In the genomic region with DNA sequence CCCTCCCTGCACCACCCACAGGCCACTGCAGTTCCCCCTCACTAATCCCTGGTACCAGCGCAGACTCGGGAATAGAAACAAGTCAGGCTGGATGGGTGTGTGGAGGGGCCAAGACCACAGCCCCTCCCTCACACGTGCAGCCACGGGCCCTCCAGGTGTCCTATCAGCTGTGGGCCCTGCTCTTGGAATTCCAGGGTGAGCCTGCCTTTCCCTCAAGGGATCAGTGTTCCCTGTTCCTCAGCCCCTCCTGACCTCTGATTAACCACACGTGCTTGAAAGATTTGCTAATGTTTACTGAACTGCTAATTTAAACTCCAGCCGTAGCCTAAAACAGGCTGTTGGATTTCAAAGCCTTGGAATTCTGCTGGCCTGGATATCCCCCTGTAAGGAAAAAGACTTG, we compare ENCODE assay signal across 22 cellular contexts.
DNase-seq lines count a peak whose midpoint lies in the region; ATAC-seq, FAIRE-seq and TF ChIP-seq lines count a peak whose summit lies in the region.
"Had no signal": no experiment of that assay in that cellular context is flagged by ENCODE, and none has a peak within 500 bp of the region (broad histone marks: within the 10 kb centered on the region; RNA-seq: fewer than 3 reads in every experiment).

No MANE protein-coding gene starts in this region.

- H3K4ac ChIP-seq in IMR-90 (ENCODE audit: low read depth, low read length) = peak overlapping the region; percentile 88
- peak overlapping the region in 1 of 2 experiments; percentile 64 for H3K4ac ChIP-seq in mesenchymal stem cell (ENCODE audit: low read depth in 1 of 2, low read length in 2 of 2)

- in situ Hi-C loops in IMR-90 (cut with MboI; ENCODE audit: low sequenced_read_pairs) = loop anchor here (10.0 kb wide), 1 partner anchor 245 kb away; no protein-coding TSS in a partner anchor

- H4K91ac ChIP-seq in IMR-90 (ENCODE audit: insufficient read depth, low read depth, low read length) (peak overlapping the region; percentile 61), mesenchymal stem cell (ENCODE audit: low read length) (peak overlapping the region; percentile 2)

- H2BK15ac ChIP-seq in IMR-90 (ENCODE audit: low read depth, low read length) (peak overlapping the region; percentile 68; the same call in 2 of the 3 replicates), mesenchymal stem cell (ENCODE audit: low read depth, poor library complexity, severe bottlenecking) (no peak overlapping the region)

- H3K27me3 Mint-ChIP-seq in astrocyte (ENCODE audit: low read depth, unreplicated experiment) = no peaks in the 10 kb centered on the region
- H3K27me3 Mint-ChIP-seq in T-helper 17 cell = no peaks in the 10 kb centered on the region
- H3K27me3 Mint-ChIP-seq: activated naive CD4-positive, alpha-beta T cell treated with anti-CD3 and anti-CD28 coated beads, Interleukin-2, amount 50 U/mL, for 24 hours; CD4-positive, alpha-beta T cell; effector memory CD8-positive, alpha-beta T cell; naive thymus-derived CD4-positive, alpha-beta T cell had no signal

- H2BK120ac ChIP-seq in IMR-90 (ENCODE audit: low read depth, low read length) (peak overlapping the region; percentile 93), mesenchymal stem cell (ENCODE audit: low read depth, low read length) (no peak overlapping the region)

- H2AK5ac ChIP-seq in IMR-90 (ENCODE audit: low read depth, low read length) = peak overlapping the region; percentile 83
- peak overlapping the region; percentile 32 for H2AK5ac ChIP-seq in mesenchymal stem cell (ENCODE audit: low read length, severe bottlenecking)

- no peak for FAIRE-seq in astrocyte (lab: Jason Lieb, UNC)
- FAIRE-seq: GM12891, urothelium cell line had no signal

- H3K4me1 Mint-ChIP-seq in astrocyte (ENCODE audit: low read depth, unreplicated experiment) (peaks cover 33% of the 10 kb centered on the region), T-helper 17 cell (peaks cover 25% of the 10 kb centered on the region)

- peak overlapping the region; percentile 12; the same call in 1 of the 2 replicates for H2BK20ac ChIP-seq in IMR-90 (ENCODE audit: low read depth, low read length)

- POLR2A ChIA-PET in IMR-90 (lab: Charles Lee; ENCODE audit: unreplicated experiment) = no interaction called here

- peak overlapping the region; percentile 6 for H2AK9ac ChIP-seq in IMR-90 (replicated peaks; ENCODE audit: low read depth, low read length, poor library complexity)

- TF ChIP-seq RAD21 in IMR-90 (IDR thresholded peaks at IDR 0.05; ENCODE audit: low read length) = no peak

- DNase-seq in IMR-90 (peak; percentile 79), astrocyte (ENCODE audit: low read depth) (peak; percentile 41), mesenchymal stem cell (peak; percentile 80), tibial artery (peak in 1 of 2 donors; percentile 68), T-helper 17 cell (no peak), GM10266 (ENCODE audit: extremely low spot score) (no peak), UCSD-AML1 (lab: John Stamatoyannopoulos, UW; ENCODE audit: unreplicated experiment) (no peak)
- DNase-seq: brain microvascular endothelial cell; CD4-positive, alpha-beta T cell; DMS153; effector memory CD8-positive, alpha-beta T cell; kidney glomerular epithelial cell; mammary epithelial cell; naive thymus-derived CD4-positive, alpha-beta T cell; NCI-H1092 treated with DMSO at 0.1 percent for 48 hours; NCI-H2081 had no signal

- peak overlapping the region; percentile 51; the same call in 1 of the 2 replicates for H3K23ac ChIP-seq in IMR-90 (ENCODE audit: low read depth, low read length)
- H3K23ac ChIP-seq in mesenchymal stem cell (ENCODE audit: low read length in 2 of 2) = no peak overlapping the region

- H3K36me3 ChIP-seq in IMR-90 (ENCODE audit: control insufficient read depth, insufficient read depth, low read length) (no peaks in the 10 kb centered on the region), astrocyte (ENCODE audit: insufficient read depth, low read length) (no peaks in the 10 kb centered on the region), mesenchymal stem cell (ENCODE audit: control insufficient read depth in 1 of 2, insufficient read depth in 2 of 2, low read depth in 1 of 2, low read length in 2 of 2) (peaks cover 5 to 9% of the 10 kb centered on the region in 2 experiments), tibial artery (peaks cover 0 to 8% (median 0%) of the 10 kb centered on the region in 3 donors)
- H3K36me3 ChIP-seq: brain microvascular endothelial cell had no signal

- H2BK5ac ChIP-seq in IMR-90 (ENCODE audit: low read depth, low read length, poor library complexity, severe bottlenecking) (peak overlapping the region; percentile 46), mesenchymal stem cell (ENCODE audit: low read depth, low read length, poor library complexity, severe bottlenecking) (no peak overlapping the region)

- H3K18ac ChIP-seq in IMR-90 (ENCODE audit: low read depth, low read length) (peak overlapping the region; percentile 31), mesenchymal stem cell (ENCODE audit: low read depth in 1 of 2, low read length in 2 of 2) (peak overlapping the region; percentile 13 to 55)

- H3K9me3 Mint-ChIP-seq in astrocyte (ENCODE audit: unreplicated experiment) = peaks cover 3% of the 10 kb centered on the region
- H3K9me3 Mint-ChIP-seq: activated naive CD4-positive, alpha-beta T cell treated with anti-CD3 and anti-CD28 coated beads, Interleukin-2, amount 50 U/mL, for 24 hours; CD4-positive, alpha-beta T cell; effector memory CD8-positive, alpha-beta T cell had no signal

- peak overlapping the region; percentile 27 to 59 for H2BK12ac ChIP-seq in mesenchymal stem cell (ENCODE audit: low read length in 2 of 2)

- intact Hi-C loops in IMR-90 (cut with micrococcal nuclease) (loop anchor here (5.0 kb wide), 2 partner anchors 93 to 248 kb away; no protein-coding TSS in a partner anchor), tibial artery (cut with DNase I; ENCODE audit: low total_unique reads) (no loop called here)

- H3K4me3 Mint-ChIP-seq in astrocyte (ENCODE audit: unreplicated experiment) = no peak overlapping the region
- H3K4me3 Mint-ChIP-seq in T-helper 17 cell = no peak overlapping the region
- H3K4me3 Mint-ChIP-seq: activated naive CD4-positive, alpha-beta T cell treated with anti-CD3 and anti-CD28 coated beads, Interleukin-2, amount 50 U/mL, for 24 hours; activated T-helper 1 cell treated with anti-CD3 and anti-CD28 coated beads, Interleukin-12 subunit alpha, Interleukin-12 subunit beta, Interleukin-2, Interleukin-4 antibody, amounts not matched to agents 30 ng/mL and 10 ng/mL and 1 ng/mL, durations not matched to agents 14 hours and 24 hours and 36 hours; CD4-positive, alpha-beta T cell; effector memory CD8-positive, alpha-beta T cell; naive thymus-derived CD4-positive, alpha-beta T cell had no signal

- CTCF ChIA-PET in IMR-90 (lab: Yijun Ruan, JAX) = interaction anchor here (0.5 to 1.0 kb wide), 2 partner anchors 8 to 10 kb away, joined by 3 to 4 read pairs; no protein-coding TSS in a partner anchor

- no peak for TF ChIP-seq POLR2A in IMR-90 (IDR thresholded peaks at IDR 0.05; ENCODE audit: low read depth, low read length)

- dilution Hi-C loops in IMR-90 (cut with HindIII; ENCODE audit: low sequenced_read_pairs, unreplicated experiment) = no loop called here

- H3K36me3 Mint-ChIP-seq in astrocyte (ENCODE audit: low read depth, unreplicated experiment) = peaks cover 9% of the 10 kb centered on the region
- no peaks in the 10 kb centered on the region for H3K36me3 Mint-ChIP-seq in T-helper 17 cell (ENCODE audit: low read depth)
- H3K36me3 Mint-ChIP-seq: activated naive CD4-positive, alpha-beta T cell treated with anti-CD3 and anti-CD28 coated beads, Interleukin-2, amount 50 U/mL, for 24 hours had no signal

- H2AFZ ChIP-seq in IMR-90 (replicated peaks; ENCODE audit: low read length, poor library complexity) (peak overlapping the region; percentile 60), astrocyte (ENCODE audit: low read depth, low read length) (no peak overlapping the region), mesenchymal stem cell (ENCODE audit: low read depth, low read length) (no peak overlapping the region)

- H3K79me1 ChIP-seq in IMR-90 (ENCODE audit: low read depth in 1 of 2, low read length in 2 of 2) (peaks cover 0 to 29% of the 10 kb centered on the region in 2 experiments; a peak in 2 of 4 replicates), mesenchymal stem cell (replicated peaks; ENCODE audit: low read length, poor library complexity, severe bottlenecking) (peaks cover 4% of the 10 kb centered on the region)

- H3K9ac ChIP-seq in IMR-90 (ENCODE audit: low read depth, low read length) (no peak overlapping the region; the same call in 1 of the 2 replicates), astrocyte (ENCODE audit: low read length) (no peak overlapping the region), mesenchymal stem cell (ENCODE audit: low read length) (no peak overlapping the region)

- H3K4me3 ChIP-seq in IMR-90 (ENCODE audit: insufficient read depth, low read depth, low read length) (no peak overlapping the region), astrocyte (ENCODE audit: insufficient read depth, low read depth, low read length) (no peak overlapping the region), mesenchymal stem cell (ENCODE audit: insufficient read depth in 1 of 2, low read depth in 1 of 2, low read length in 2 of 2) (no peak overlapping the region), tibial artery (no peak overlapping the region)

- no peak overlapping the region for H3K4me2 ChIP-seq in IMR-90 (ENCODE audit: low read depth, low read length)
- H3K4me2 ChIP-seq in astrocyte (ENCODE audit: low read length) = peak overlapping the region; percentile 31
- no peak overlapping the region for H3K4me2 ChIP-seq in mesenchymal stem cell (ENCODE audit: low read length, poor library complexity, severe bottlenecking)

- no TSS peak for BruUV-seq in IMR-90 (replicated peaks; lab: Mats Ljungman, UMichigan)

- WGBS in IMR-90 (ENCODE audit: extremely low coverage in 2 of 2, insufficient read length in 1 of 2), 2 experiments = 0% methylated on average over 1 of the region's 6 CpGs; no CpG with 5 or more reads in 1 of the 2 experiments
- WGBS in mesenchymal stem cell = 8% methylated on average over 6 of the region's 6 CpGs

- ATAC-seq in IMR-90 (ENCODE audit: low read depth) = peak; percentile 55
- ATAC-seq in T-helper 17 cell = no peak
- ATAC-seq: activated CD4-positive, CD25-positive, alpha-beta regulatory T cell treated with anti-CD3 and anti-CD28 coated beads, Interleukin-2, amount 50 U/mL, for 24 hours; effector memory CD8-positive, alpha-beta T cell; naive thymus-derived CD4-positive, alpha-beta T cell; Right ventricle myocardium inferior had no signal

- H3K27ac ChIP-seq in IMR-90 (ENCODE audit: insufficient read depth, low read length) (peak overlapping the region; percentile 86), astrocyte (ENCODE audit: low read depth, low read length) (no peak overlapping the region), mesenchymal stem cell (ENCODE audit: low read length, poor library complexity, severe bottlenecking) (peak overlapping the region; percentile 60), tibial artery (peak overlapping the region; percentile 53 to 63)
- H3K27ac ChIP-seq: brain microvascular endothelial cell had no signal

- H3K4me1 ChIP-seq in IMR-90 (ENCODE audit: control insufficient read depth, insufficient read depth, low read length) = peaks cover 48% of the 10 kb centered on the region
- H3K4me1 ChIP-seq in astrocyte (ENCODE audit: insufficient read depth, low read length) = peaks cover 44% of the 10 kb centered on the region
- peaks cover 30% of the 10 kb centered on the region for H3K4me1 ChIP-seq in mesenchymal stem cell (ENCODE audit: control insufficient read depth, insufficient read depth, low read depth, low read length)
- H3K4me1 ChIP-seq in tibial artery = peaks cover 4 to 76% (median 53%) of the 10 kb centered on the region in 4 donors

- peak overlapping the region; percentile 47 to 82 for H4K8ac ChIP-seq in IMR-90 (ENCODE audit: low read depth in 2 of 2, low read length in 2 of 2)
- no peak overlapping the region for H4K8ac ChIP-seq in mesenchymal stem cell (ENCODE audit: low read length)

- H3K79me2 ChIP-seq in astrocyte (ENCODE audit: insufficient read depth, low read length) = no peaks in the 10 kb centered on the region

- peak overlapping the region; percentile 65; the same call in 1 of the 2 replicates for H3K14ac ChIP-seq in IMR-90 (replicated peaks; ENCODE audit: low read depth, low read length)
- H3K14ac ChIP-seq in mesenchymal stem cell (ENCODE audit: low read length in 2 of 2) = no peak overlapping the region

- no peaks in the 10 kb centered on the region for H4K20me1 ChIP-seq in IMR-90 (ENCODE audit: insufficient read depth, low read length)
- H4K20me1 ChIP-seq in astrocyte (ENCODE audit: insufficient read depth, low read length) = no peaks in the 10 kb centered on the region

- no peak overlapping the region for H3K56ac ChIP-seq in IMR-90 (ENCODE audit: extremely low read depth, insufficient read depth, low read length)

- peaks cover 33% of the 10 kb centered on the region for H3K9me1 ChIP-seq in IMR-90 (ENCODE audit: insufficient read depth, low read length)

- no peak for TF ChIP-seq CTCF in IMR-90 (conservative IDR thresholded peaks at IDR 0.05; ENCODE audit: low read depth, low read length)
- TF ChIP-seq CTCF in astrocyte (IDR thresholded peaks at IDR 0.05; ENCODE audit: insufficient read depth, low read depth, low read length) = no peak
- TF ChIP-seq CTCF in tibial artery (IDR thresholded peaks at IDR 0.05) = no peak
- TF ChIP-seq CTCF in GM10266 (IDR thresholded peaks at IDR 0.05; ENCODE audit: control insufficient read depth, insufficient read depth, low read depth, missing control alignments) = no peak

- H3K9me3 ChIP-seq in IMR-90 (ENCODE audit: control insufficient read depth, insufficient read depth, low read length) (peaks cover 3% of the 10 kb centered on the region), astrocyte (ENCODE audit: insufficient read depth, low read depth, low read length) (no peaks in the 10 kb centered on the region), mesenchymal stem cell (ENCODE audit: control insufficient read depth, low read length) (peaks cover 14% of the 10 kb centered on the region), tibial artery (peaks cover 0 to 7% (median 5%) of the 10 kb centered on the region in 3 donors), T-helper 17 cell (ENCODE audit: control insufficient read depth, low read length, poor library complexity, severe bottlenecking) (no peaks in the 10 kb centered on the region)

- peak overlapping the region; percentile 62 for H3K27ac Mint-ChIP-seq in astrocyte (ENCODE audit: unreplicated experiment)
- H3K27ac Mint-ChIP-seq in T-helper 17 cell = no peak overlapping the region
- H3K27ac Mint-ChIP-seq: activated naive CD4-positive, alpha-beta T cell treated with anti-CD3 and anti-CD28 coated beads, Interleukin-2, amount 50 U/mL, for 24 hours; activated T-helper 1 cell treated with anti-CD3 and anti-CD28 coated beads, Interleukin-12 subunit alpha, Interleukin-12 subunit beta, Interleukin-2, Interleukin-4 antibody, amounts not matched to agents 30 ng/mL and 10 ng/mL and 1 ng/mL, durations not matched to agents 14 hours and 24 hours and 36 hours; CD4-positive, alpha-beta T cell; effector memory CD8-positive, alpha-beta T cell had no signal

- H3K27me3 ChIP-seq in IMR-90 (ENCODE audit: control insufficient read depth, insufficient read depth, low read length) (no peaks in the 10 kb centered on the region), astrocyte (ENCODE audit: insufficient read depth, low read length) (no peaks in the 10 kb centered on the region), mesenchymal stem cell (ENCODE audit: control insufficient read depth in 1 of 2, insufficient read depth in 1 of 2, low read length in 2 of 2) (no peaks in the 10 kb centered on the region), tibial artery (no peaks in the 10 kb centered on the region)
- H3K27me3 ChIP-seq: brain microvascular endothelial cell had no signal

- H4K5ac ChIP-seq in IMR-90 (ENCODE audit: low read depth, low read length) = peak overlapping the region; percentile 46

Comparison
In these comparisons a context has a peak if more than half of its experiments do, and no peak if none do; other contexts are left out.
1. DNase-seq: peak in IMR-90 (single experiment), astrocyte (single experiment) and mesenchymal stem cell (single experiment); none in T-helper 17 cell (0 of 3), GM10266 (single experiment) and UCSD-AML1 (single experiment).